In genomic region chr11:77129841-77130756, GRCh38 we compare ENCODE assay signal across 24 cellular contexts. TPM values are rescaled to one million over a fixed set of nuclear protein-coding genes. Genes with fewer than 3 reads are reported as not detected.
A peak's percentile ranks its signal among the peaks of the same experiment; 100 is the strongest.
DNase-seq lines count a peak whose midpoint lies in the region; ATAC-seq, FAIRE-seq and TF ChIP-seq lines count a peak whose summit lies in the region.
"Had no signal": no experiment of that assay in that cellular context is flagged by ENCODE, and none has a peak within 500 bp of the region (broad histone marks: within the 10 kb centered on the region; RNA-seq: fewer than 3 reads in every experiment).

No MANE protein-coding gene starts in this region.

- H3K4me3 ChIP-seq in HepG2 (replicated peaks in 1 of 3; ENCODE audit: insufficient read depth in 1 of 3, low read depth in 2 of 3, low read length in 3 of 3) (peak overlapping the region in 1 of 3 experiments; percentile 80; a peak in 3 of 6 replicates), retinal pigment epithelial cell (ENCODE audit: low read length) (peak overlapping the region; percentile 53)

- H3K27me3 ChIP-seq in HepG2 (ENCODE audit: control insufficient read depth in 1 of 2, insufficient read depth in 2 of 2, low read length in 2 of 2), result peaks cover 0 to 11% of the 10 kb centered on the region in 2 experiments; a peak in 1 of 5 replicates
- H3K27me3 ChIP-seq: BE2C had no signal

- H4K20me1 ChIP-seq in HepG2 (ENCODE audit: insufficient read depth, low read length), result no peaks in the 10 kb centered on the region

- no peak for TF ChIP-seq RAD21 in HepG2 (CRISPR knock-in tag; IDR thresholded peaks at IDR 0.05)

- WGBS in HepG2 (ENCODE audit: low lambda C conversion rate), result 24% methylated on average over 5 of the region's 11 CpGs

- H2AFZ ChIP-seq in HepG2 (ENCODE audit: low read length), result no peak overlapping the region

- ATAC-seq in left ventricle myocardium superior (no peak), left cardiac atrium (no peak), HepG2 (no peak)

- H3K4me1 ChIP-seq in HepG2 (ENCODE audit: insufficient read depth, low read length), result peaks cover 57% of the 10 kb centered on the region

- no peaks in the 10 kb centered on the region for H3K36me3 ChIP-seq in HepG2 (replicated peaks in 1 of 2; ENCODE audit: control insufficient read depth in 1 of 2, insufficient read depth in 2 of 2, low read length in 2 of 2)
- H3K36me3 ChIP-seq: BE2C had no signal

- POLR2A ChIA-PET in HepG2 (lab: Yijun Ruan, JAX), result interaction anchor here (0.8 to 3.5 kb wide), 5 partner anchors 10 to 35 kb away, joined by 3 to 18 read pairs (median 4); no protein-coding TSS in a partner anchor

- peak overlapping the region; percentile 64 for H3K27ac ChIP-seq in HepG2 (ENCODE audit: extremely low read length, insufficient read depth, low read length)
- H3K27ac ChIP-seq: HL-60 had no signal

- TF ChIP-seq CTCF in HepG2 (CRISPR knock-in tag; IDR thresholded peaks at IDR 0.05) (no peak), retinal pigment epithelial cell (conservative IDR thresholded peaks at IDR 0.05; ENCODE audit: low read depth, low read length) (no peak)

- no peak for TF ChIP-seq POLR2A in HepG2 (IDR thresholded peaks at IDR 0.05; ENCODE audit: insufficient read depth in 1 of 2, low read depth in 2 of 2, low read length in 2 of 2)

- no TSS peak for BruUV-seq in HepG2 (replicated peaks; lab: Mats Ljungman, UMichigan)

- CTCF ChIA-PET in HepG2 (lab: Yijun Ruan, JAX; ENCODE audit: low intra/inter-chr PET ratio, low total read pairs), result interaction anchor here (5.0 kb wide), 1 partner anchor 57 kb away, joined by 150 read pairs; no protein-coding TSS in a partner anchor

- no peaks in the 10 kb centered on the region for H3K9me3 ChIP-seq in HepG2 (ENCODE audit: low read length)
- H3K9me3 ChIP-seq: BE2C had no signal

- DNase-seq in left ventricle myocardium superior (peak; percentile 18), left cardiac atrium (no peak), HepG2 (ENCODE audit: low spot score) (no peak), retinal pigment epithelial cell (ENCODE audit: low read depth) (no peak), glomerular visceral epithelial cell (ENCODE audit: extremely low spot score) (no peak), superior temporal gyrus (ENCODE audit: extremely low spot score) (no peak), cerebellar cortex (ENCODE audit: low spot score) (no peak)
- DNase-seq: CD4-positive, alpha-beta memory T cell; DMS153; GDM1; H9; Karpas-422; NCI-H1417 treated with DMSO at 0.1 percent for 48 hours; NCI-H187 treated with DMSO at 0.1 percent for 48 hours; NCI-H2227 treated with DMSO at 0.1 percent for 48 hours; NCI-H524; NCI-H82 had no signal

- intact Hi-C loops in left ventricle myocardium superior (cut with micrococcal nuclease), result no loop called here
- intact Hi-C loops in left cardiac atrium (cut with DNase I), result loop anchor here (2.0 to 5.0 kb wide), 3 partner anchors 57 to 417 kb away; no protein-coding TSS in a partner anchor
- intact Hi-C loops in HepG2 (cut with micrococcal nuclease; ENCODE audit: unreplicated experiment), result loop anchor here (2.0 kb wide), 1 partner anchor 15 kb away; no protein-coding TSS in a partner anchor

- no peak for FAIRE-seq in HepG2 (lab: Jason Lieb, UNC)
- FAIRE-seq: A204.1 had no signal

- H3K79me2 ChIP-seq in HepG2 (ENCODE audit: insufficient read depth, low read length), result no peaks in the 10 kb centered on the region

- peak overlapping the region; percentile 55 for H3K9ac ChIP-seq in HepG2 (ENCODE audit: insufficient read depth, low read depth, low read length)

- peak overlapping the region; percentile 100 for H3K4me2 ChIP-seq in HepG2 (ENCODE audit: low read depth, low read length)

- in situ Hi-C loops in HepG2 (cut with HindIII; ENCODE audit: extremely low pct_ligation_motif_present, low pct_unique_long_range_greater_than_20kb), result loop anchor here (5.0 kb wide), 1 partner anchor 57 kb away; no protein-coding TSS in a partner anchor

- no peak for TF ChIP-seq EP300 in HepG2 (IDR thresholded peaks at IDR 0.05; ENCODE audit: low read depth in 2 of 2, low read length in 2 of 2)
- no peak for TF ChIP-seq EP300 in HepG2 (CRISPR knock-in tag; IDR thresholded peaks at IDR 0.05; ENCODE audit: borderline replicate concordance)

TF ChIP-seq in HepG2, 621 proteins besides CTCF, POLR2A, EP300 and RAD21 (continues in another document):
- TF ChIP-seq ESRRA (CRISPR knock-in tag; IDR thresholded peaks at IDR 0.05; ENCODE audit: low read depth) (0 out of 2 replicates have a peak, but pooled peaks have one; percentile 33), MED13 (CRISPR knock-in tag; IDR thresholded peaks at IDR 0.05) (0 out of 2 replicates have a peak, but pooled peaks have one; percentile 45), ZNF230 (CRISPR knock-in tag; IDR thresholded peaks at IDR 0.05) (no peak), ELF1 (CRISPR knock-in tag; IDR thresholded peaks at IDR 0.05) (no peak), FOSL1 (CRISPR knock-in tag; IDR thresholded peaks at IDR 0.05; ENCODE audit: borderline replicate concordance) (0 out of 2 replicates have a peak, but pooled peaks have one; percentile 11), ARNT2 (CRISPR knock-in tag; IDR thresholded peaks at IDR 0.05; ENCODE audit: low read depth) (0 out of 2 replicates have a peak, but pooled peaks have one; percentile 24), GATAD1 (CRISPR knock-in tag; IDR thresholded peaks at IDR 0.05) (no peak), ARNT (IDR thresholded peaks at IDR 0.05) (no peak), MEIS2 (CRISPR knock-in tag; IDR thresholded peaks at IDR 0.05) (0 out of 2 replicates have a peak, but pooled peaks have one; percentile 34), ZNF263 (CRISPR knock-in tag; IDR thresholded peaks at IDR 0.05) (peak; percentile 52; the same call in 1 of the 2 replicates)
- TF ChIP-seq, protein P1, sequence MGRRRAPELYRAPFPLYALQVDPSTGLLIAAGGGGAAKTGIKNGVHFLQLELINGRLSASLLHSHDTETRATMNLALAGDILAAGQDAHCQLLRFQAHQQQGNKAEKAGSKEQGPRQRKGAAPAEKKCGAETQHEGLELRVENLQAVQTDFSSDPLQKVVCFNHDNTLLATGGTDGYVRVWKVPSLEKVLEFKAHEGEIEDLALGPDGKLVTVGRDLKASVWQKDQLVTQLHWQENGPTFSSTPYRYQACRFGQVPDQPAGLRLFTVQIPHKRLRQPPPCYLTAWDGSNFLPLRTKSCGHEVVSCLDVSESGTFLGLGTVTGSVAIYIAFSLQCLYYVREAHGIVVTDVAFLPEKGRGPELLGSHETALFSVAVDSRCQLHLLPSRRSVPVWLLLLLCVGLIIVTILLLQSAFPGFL (CRISPR knock-in tag; IDR thresholded peaks at IDR 0.05), result 0 out of 2 replicates have a peak, but pooled peaks have one; percentile 40

RNA-seq across cellular contexts. Expression of gene MYO7A, which starts 2.1 kb away (rescaled TPM):
- 4.6 TPM for total RNA-seq in left ventricle myocardium superior
- 10 to 100 TPM in 1 of 2 donors, 1 to 10 TPM in 1; 7.5 to 11.1 TPM for total RNA-seq in left cardiac atrium
- total RNA-seq in HepG2 (2016; rRNA removed; fragmentation: Illumina TruSeq; extraction: Trizol), result 3.6 and 7.5 TPM in 2 replicates
- total RNA-seq in HepG2 (2016; cell fraction: cytosol; rRNA removed; fragmentation: Illumina TruSeq; extraction: Trizol; ENCODE audit: low read depth), result 2.3 and 3.1 TPM in 2 replicates
- 3.4 and 8.0 TPM in 2 replicates for total RNA-seq in HepG2 (2016; cell fraction: insoluble cytoplasmic fraction; rRNA removed; fragmentation: Illumina TruSeq; extraction: Trizol)
- 1.8 and 1.9 TPM in 2 replicates for total RNA-seq in HepG2 (2016; cell fraction: membrane; rRNA removed; fragmentation: Illumina TruSeq; extraction: Trizol)
- total RNA-seq in HepG2 (2016; cell fraction: nucleus; rRNA removed; fragmentation: Illumina TruSeq; extraction: Trizol), result 10.5 and 15.0 TPM in 2 replicates
- 8.1 and 10.0 TPM in 2 replicates for polyA plus RNA-seq in HepG2 (2011; rRNA removed)
- 3.1 and 3.5 TPM in 2 replicates for polyA plus RNA-seq in HepG2 (2011; cell fraction: cytosol; rRNA removed)
- polyA plus RNA-seq in HepG2 (2011; cell fraction: nucleus; rRNA removed), result 71.3 and 112 TPM in 2 replicates
- polyA plus RNA-seq in HepG2 (2012), result 5.5 and 8.4 TPM in 2 replicates
- 0.23 and 0.45 TPM in 2 replicates for polyA plus RNA-seq in HepG2 (2016; cell fraction: cytosol; fragmentation: Illumina TruSeq; extraction: Trizol; ENCODE audit: low read depth)
- polyA plus RNA-seq in HepG2 (2016; cell fraction: insoluble cytoplasmic fraction; fragmentation: Illumina TruSeq; extraction: Trizol; ENCODE audit: low read depth), result 3.0 and 3.3 TPM in 2 replicates
- 0.84 and 0.94 TPM in 2 replicates for polyA plus RNA-seq in HepG2 (2016; cell fraction: membrane; fragmentation: Illumina TruSeq; extraction: Trizol; ENCODE audit: low read depth)
- 37.9 and 40.7 TPM in 2 replicates for polyA plus RNA-seq in HepG2 (2016; cell fraction: nucleus; fragmentation: Illumina TruSeq; extraction: Trizol; ENCODE audit: insufficient read depth, low read depth)
- 0.16 and 9.9 TPM in 2 replicates for polyA minus RNA-seq in HepG2 (2011; rRNA and poly(A)+ RNA removed; ENCODE audit: low replicate concordance)
- 3.9 and 4.2 TPM in 2 replicates for polyA minus RNA-seq in HepG2 (2011; cell fraction: cytosol; rRNA and poly(A)+ RNA removed)
- 17.3 and 17.4 TPM in 2 replicates for polyA minus RNA-seq in HepG2 (2011; cell fraction: nucleus; rRNA and poly(A)+ RNA removed)
- total RNA-seq: IMR-90 had no signal

RNA-seq across cellular contexts. Expression of gene OMP, which starts 27.5 kb away (rescaled TPM):
- not detected for total RNA-seq in left ventricle myocardium superior
- total RNA-seq in left cardiac atrium, result under 1 TPM in 1 of 2 donors, not detected in 1; 0.97 TPM
- total RNA-seq in HepG2 (2016; rRNA removed; fragmentation: Illumina TruSeq; extraction: Trizol), result not detected in 2 replicates
- not detected in 2 replicates for total RNA-seq in HepG2 (2016; cell fraction: cytosol; rRNA removed; fragmentation: Illumina TruSeq; extraction: Trizol; ENCODE audit: low read depth)
- not detected in 2 replicates for total RNA-seq in HepG2 (2016; cell fraction: insoluble cytoplasmic fraction; rRNA removed; fragmentation: Illumina TruSeq; extraction: Trizol)
- total RNA-seq in HepG2 (2016; cell fraction: membrane; rRNA removed; fragmentation: Illumina TruSeq; extraction: Trizol), result not detected in 2 replicates
- not detected in 2 replicates for total RNA-seq in HepG2 (2016; cell fraction: nucleus; rRNA removed; fragmentation: Illumina TruSeq; extraction: Trizol)
- polyA plus RNA-seq in HepG2 (2011; rRNA removed), result not detected in 2 replicates
- polyA plus RNA-seq in HepG2 (2011; cell fraction: cytosol; rRNA removed), result not detected in 2 replicates
- polyA plus RNA-seq in HepG2 (2011; cell fraction: nucleus; rRNA removed), result 1.9 TPM in 1 of 2 replicates, not detected in the other
- polyA plus RNA-seq in HepG2 (2012), result not detected in 2 replicates
- not detected in 2 replicates for polyA plus RNA-seq in HepG2 (2016; cell fraction: cytosol; fragmentation: Illumina TruSeq; extraction: Trizol; ENCODE audit: low read depth)
- not detected in 2 replicates for polyA plus RNA-seq in HepG2 (2016; cell fraction: insoluble cytoplasmic fraction; fragmentation: Illumina TruSeq; extraction: Trizol; ENCODE audit: low read depth)
- not detected in 2 replicates for polyA plus RNA-seq in HepG2 (2016; cell fraction: membrane; fragmentation: Illumina TruSeq; extraction: Trizol; ENCODE audit: low read depth)
- polyA plus RNA-seq in HepG2 (2016; cell fraction: nucleus; fragmentation: Illumina TruSeq; extraction: Trizol; ENCODE audit: insufficient read depth, low read depth), result not detected in 2 replicates
- polyA minus RNA-seq in HepG2 (2011; rRNA and poly(A)+ RNA removed; ENCODE audit: low replicate concordance), result not detected in 2 replicates
- polyA minus RNA-seq in HepG2 (2011; cell fraction: cytosol; rRNA and poly(A)+ RNA removed), result not detected in 2 replicates
- not detected in 2 replicates for polyA minus RNA-seq in HepG2 (2011; cell fraction: nucleus; rRNA and poly(A)+ RNA removed)
- total RNA-seq: Daoy, H9, IMR-90, MCF 10A, RPMI7951 had no signal
- polyA plus RNA-seq: CD4-positive, alpha-beta memory T cell had no signal
